In the genomic region with DNA sequence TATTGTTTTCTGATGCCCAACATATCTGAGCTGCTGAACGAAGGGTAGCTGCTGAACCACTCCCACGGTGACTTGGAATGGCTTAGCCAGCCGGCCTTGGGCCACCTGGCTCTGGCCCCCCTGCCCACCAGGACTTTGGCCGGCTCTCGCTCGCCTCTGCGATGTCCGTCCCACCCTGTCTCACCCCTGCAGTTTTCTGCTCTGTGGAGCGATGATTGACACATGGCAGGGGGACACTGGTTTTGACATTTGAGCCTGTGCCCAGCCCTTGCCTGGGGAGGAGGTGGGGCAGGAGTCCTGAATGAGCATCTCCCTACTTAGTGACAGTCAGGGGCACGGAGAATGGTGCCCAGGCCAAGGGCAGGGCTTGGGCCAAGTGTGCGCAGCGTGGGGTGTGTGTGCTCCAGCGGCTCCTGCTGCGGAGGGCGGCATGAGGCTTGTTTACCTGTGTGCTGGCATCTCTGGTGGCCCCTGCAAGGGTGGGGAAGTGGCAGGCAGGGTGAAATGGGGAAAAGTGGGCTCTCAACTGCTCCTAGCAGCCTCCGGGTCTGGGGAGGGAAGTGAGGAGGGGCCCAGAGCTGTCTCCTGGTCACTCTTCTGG, we compare ENCODE assay signal across 8 cellular contexts. TPM values are rescaled to one million over a fixed set of nuclear protein-coding genes. Genes with fewer than 3 reads are reported as not detected.
A peak's percentile ranks its signal among the peaks of the same experiment; 100 is the strongest.
DNase-seq lines count a peak whose midpoint lies in the region; ATAC-seq and TF ChIP-seq lines count a peak whose summit lies in the region.

No MANE protein-coding gene starts in this region.

- H3K36me3 Mint-ChIP-seq in HFFc6 (ENCODE audit: low read depth) (peaks cover 18% of the 10 kb centered on the region), immature natural killer cell (peaks cover 12 to 17% (median 16%) of the 10 kb centered on the region in 3 donors)
- H3K36me3 Mint-ChIP-seq in activated naive CD8-positive, alpha-beta T cell treated with anti-CD3 and anti-CD28 coated beads for 36 hours = peaks cover 13% of the 10 kb centered on the region
- peaks cover 4 to 16% of the 10 kb centered on the region in 2 donors for H3K36me3 Mint-ChIP-seq in stimulated activated naive B cell treated with anti-CD40 and anti-IgM and Interleukin-4, amounts not matched to agents 10 μg/mL and 1 μg/mL and 100 μg/mL, for 72 hours
- H3K36me3 Mint-ChIP-seq in activated naive CD4-positive, alpha-beta T cell treated with anti-CD3 and anti-CD28 coated beads, Interleukin-2, amount 50 U/mL, for 72 hours = peaks cover 0 to 14% of the 10 kb centered on the region in 2 donors

- H3K4me1 Mint-ChIP-seq in HFFc6 (ENCODE audit: low read depth) (peaks cover 37% of the 10 kb centered on the region), immature natural killer cell (peaks cover 46 to 57% of the 10 kb centered on the region in 2 donors)
- H3K4me1 Mint-ChIP-seq in activated naive CD8-positive, alpha-beta T cell treated with anti-CD3 and anti-CD28 coated beads for 36 hours = peaks cover 32% of the 10 kb centered on the region
- peaks cover 26 to 34% of the 10 kb centered on the region in 2 donors for H3K4me1 Mint-ChIP-seq in stimulated activated naive B cell treated with anti-CD40 and anti-IgM and Interleukin-4, amounts not matched to agents 10 μg/mL and 1 μg/mL and 100 μg/mL, for 72 hours

- peak overlapping the region; percentile 79; the same call in 1 of the 2 replicates for H3K4me3 Mint-ChIP-seq in HFFc6
- H3K4me3 Mint-ChIP-seq in activated naive CD8-positive, alpha-beta T cell treated with anti-CD3 and anti-CD28 coated beads for 36 hours = peak overlapping the region; percentile 64
- peak overlapping the region; percentile 46 to 81 (median 67) for H3K4me3 Mint-ChIP-seq in immature natural killer cell
- H3K4me3 Mint-ChIP-seq in stimulated activated naive B cell treated with anti-CD40 and anti-IgM and Interleukin-4, amounts not matched to agents 10 μg/mL and 1 μg/mL and 100 μg/mL, for 72 hours = peak overlapping the region; percentile 75

- TF ChIP-seq CTCF in HFFc6 (IDR thresholded peaks at IDR 0.05) = no peak

- H3K27me3 Mint-ChIP-seq in HFFc6 (ENCODE audit: insufficient read depth) = no peaks in the 10 kb centered on the region; the same call in 1 of the 2 replicates
- no peaks in the 10 kb centered on the region for H3K27me3 Mint-ChIP-seq in activated naive CD8-positive, alpha-beta T cell treated with anti-CD3 and anti-CD28 coated beads for 36 hours
- H3K27me3 Mint-ChIP-seq in immature natural killer cell (ENCODE audit: low read depth in 3 of 3) = peaks cover 6 to 9% (median 8%) of the 10 kb centered on the region in 3 donors
- peaks cover 0 to 55% of the 10 kb centered on the region in 2 donors for H3K27me3 Mint-ChIP-seq in stimulated activated naive B cell treated with anti-CD40 and anti-IgM and Interleukin-4, amounts not matched to agents 10 μg/mL and 1 μg/mL and 100 μg/mL, for 72 hours

- no peak for ATAC-seq in stimulated activated naive B cell treated with anti-CD40 and anti-IgM and Interleukin-4, amounts not matched to agents 10 μg/mL and 1 μg/mL and 100 μg/mL, for 72 hours (replicated peaks)
- no peak for ATAC-seq in activated naive CD4-positive, alpha-beta T cell treated with anti-CD3 and anti-CD28 coated beads, Interleukin-2, amount 50 U/mL, for 72 hours

- peak overlapping the region; percentile 12; the same call in 1 of the 2 replicates for H3K27ac Mint-ChIP-seq in HFFc6
- peak overlapping the region; percentile 44 for H3K27ac Mint-ChIP-seq in activated naive CD8-positive, alpha-beta T cell treated with anti-CD3 and anti-CD28 coated beads for 36 hours
- H3K27ac Mint-ChIP-seq in immature natural killer cell = peak overlapping the region; percentile 58 to 82 (median 68)
- no peak overlapping the region for H3K27ac Mint-ChIP-seq in stimulated activated naive B cell treated with anti-CD40 and anti-IgM and Interleukin-4, amounts not matched to agents 10 μg/mL and 1 μg/mL and 100 μg/mL, for 72 hours
- H3K27ac Mint-ChIP-seq in activated naive CD4-positive, alpha-beta T cell treated with anti-CD3 and anti-CD28 coated beads, Interleukin-2, amount 50 U/mL, for 72 hours = peak overlapping the region in 1 of 2 donors; percentile 48

- DNase-seq in HFFc6 (no peak), immature natural killer cell (no peak), NCI-H446 (lab: John Stamatoyannopoulos, UW) (no peak), amniotic stem cell (lab: John Stamatoyannopoulos, UW) (no peak), activated gamma-delta T cell treated with Interleukin-2 at 50 U/mL for 16 hours (no peak)
- DNase-seq in activated naive CD8-positive, alpha-beta T cell treated with anti-CD3 and anti-CD28 coated beads for 36 hours = no peak
- DNase-seq in stimulated activated naive B cell treated with anti-CD40 and anti-IgM and Interleukin-4, amounts not matched to agents 10 μg/mL and 1 μg/mL and 100 μg/mL, for 72 hours = no peak
- no peak for DNase-seq in activated naive CD4-positive, alpha-beta T cell treated with anti-CD3 and anti-CD28 coated beads, Interleukin-2, amount 50 U/mL, for 72 hours (ENCODE audit: low spot score in 2 of 2)

- H3K9me3 Mint-ChIP-seq in HFFc6 = peaks cover 11% of the 10 kb centered on the region; the same call in 1 of the 2 replicates
- peaks cover 5% of the 10 kb centered on the region for H3K9me3 Mint-ChIP-seq in activated naive CD8-positive, alpha-beta T cell treated with anti-CD3 and anti-CD28 coated beads for 36 hours
- H3K9me3 Mint-ChIP-seq in immature natural killer cell = peaks cover 0 to 4% (median 0%) of the 10 kb centered on the region in 6 donors
- peaks cover 4 to 5% of the 10 kb centered on the region in 2 donors for H3K9me3 Mint-ChIP-seq in stimulated activated naive B cell treated with anti-CD40 and anti-IgM and Interleukin-4, amounts not matched to agents 10 μg/mL and 1 μg/mL and 100 μg/mL, for 72 hours
- H3K9me3 Mint-ChIP-seq in activated naive CD4-positive, alpha-beta T cell treated with anti-CD3 and anti-CD28 coated beads, Interleukin-2, amount 50 U/mL, for 72 hours = peaks cover 0 to 5% of the 10 kb centered on the region in 2 donors

RNA-seq across cellular contexts. Expression of a gene that starts 15.7 kb away (rescaled TPM):
- under 1 TPM in 2 of 6 experiments, not detected in 4; 0.17 to 0.24 TPM for total RNA-seq in HFFc6 (2021; fragmentation: NEBNext Ultra II Directional; extraction: Animal tissue kit (Norgen Biotek cat#: 25700))
- total RNA-seq in activated naive CD8-positive, alpha-beta T cell treated with anti-CD3 and anti-CD28 coated beads for 36 hours = 1 to 10 TPM in 1 of 2 experiments, under 1 TPM in 1; 0.85 to 1.0 TPM
- polyA plus RNA-seq in immature natural killer cell = under 1 TPM in 1 of 3 donors, not detected in 2; 0.24 TPM
- 1 to 10 TPM; 1.5 to 1.8 TPM for total RNA-seq in activated naive CD4-positive, alpha-beta T cell treated with anti-CD3 and anti-CD28 coated beads, Interleukin-2, amount 50 U/mL, for 72 hours

RNA-seq across cellular contexts. Expression of a gene that starts 27.9 kb away (rescaled TPM):
- total RNA-seq in HFFc6 (2021; fragmentation: NEBNext Ultra II Directional; extraction: Animal tissue kit (Norgen Biotek cat#: 25700)) = 100 to 1,000 TPM; 102 to 149 (median 125) TPM
- total RNA-seq in activated naive CD8-positive, alpha-beta T cell treated with anti-CD3 and anti-CD28 coated beads for 36 hours = 1 to 10 TPM; 1.3 to 2.5 TPM
- under 1 TPM in 1 of 3 donors, not detected in 2; 0.27 TPM for polyA plus RNA-seq in immature natural killer cell
- 1 to 10 TPM; 3.6 to 5.9 TPM for total RNA-seq in activated naive CD4-positive, alpha-beta T cell treated with anti-CD3 and anti-CD28 coated beads, Interleukin-2, amount 50 U/mL, for 72 hours

Comparison
In these comparisons a context has a peak if more than half of its experiments do, and no peak if none do; other contexts are left out.
1. RNA of a gene that starts 27.9 kb away (total RNA-seq): 102 to 149 TPM in HFFc6; 3.6 to 5.9 TPM in activated naive CD4-positive, alpha-beta T cell treated with anti-CD3 and anti-CD28 coated beads, Interleukin-2, amount 50 U/mL, for 72 hours and 1.3 to 2.5 TPM in activated naive CD8-positive, alpha-beta T cell treated with anti-CD3 and anti-CD28 coated beads for 36 hours; every median in the first group is over 10 times any median in the second.
2. Peak in every context shown above with its lines, with median percentiles within 50 percentile points of each other: H3K4me3 Mint-ChIP-seq.